ENCODE assay signal across 1 cellular context in genomic region chr15:60090747-60091146, GRCh38.
TF ChIP-seq lines count a peak whose summit lies in the region.

No MANE protein-coding gene starts in this region.

TF ChIP-seq in A549, 52 proteins besides CTCF, POLR2A, EP300 and RAD21 (continued from another document):
- TF ChIP-seq REST (IDR thresholded peaks at IDR 0.05), result no peak
- no peak for TF ChIP-seq CBX2 (IDR thresholded peaks at IDR 0.05; ENCODE audit: borderline replicate concordance, low read depth)
- no peak for TF ChIP-seq BHLHE40 (IDR thresholded peaks at IDR 0.05; ENCODE audit: low read depth, low read length)
- TF ChIP-seq USF2 (IDR thresholded peaks at IDR 0.05), result no peak
- TF ChIP-seq SMC3 (IDR thresholded peaks at IDR 0.05), result no peak
- no peak for TF ChIP-seq PBX3 (IDR thresholded peaks at IDR 0.05)
- TF ChIP-seq CHD2 (IDR thresholded peaks at IDR 0.05; ENCODE audit: low read length, partially characterized antibody), result no peak
- no peak for TF ChIP-seq HES2 (IDR thresholded peaks at IDR 0.05)
- TF ChIP-seq EHF (CRISPR knock-in tag; IDR thresholded peaks at IDR 0.05), result no peak
- no peak for TF ChIP-seq RNF2 (IDR thresholded peaks at IDR 0.05; ENCODE audit: borderline replicate concordance, low read depth)
- no peak for TF ChIP-seq ZNF302 (CRISPR knock-in tag; IDR thresholded peaks at IDR 0.05)
- TF ChIP-seq KDM5A (IDR thresholded peaks at IDR 0.05), result no peak
- TF ChIP-seq MYC (IDR thresholded peaks at IDR 0.05; ENCODE audit: borderline replicate concordance, low read length), result no peak
- TF ChIP-seq JUN (IDR thresholded peaks at IDR 0.05), result no peak
TF ChIP-seq in A549: peak in this region for 0.
